In the genomic region with DNA sequence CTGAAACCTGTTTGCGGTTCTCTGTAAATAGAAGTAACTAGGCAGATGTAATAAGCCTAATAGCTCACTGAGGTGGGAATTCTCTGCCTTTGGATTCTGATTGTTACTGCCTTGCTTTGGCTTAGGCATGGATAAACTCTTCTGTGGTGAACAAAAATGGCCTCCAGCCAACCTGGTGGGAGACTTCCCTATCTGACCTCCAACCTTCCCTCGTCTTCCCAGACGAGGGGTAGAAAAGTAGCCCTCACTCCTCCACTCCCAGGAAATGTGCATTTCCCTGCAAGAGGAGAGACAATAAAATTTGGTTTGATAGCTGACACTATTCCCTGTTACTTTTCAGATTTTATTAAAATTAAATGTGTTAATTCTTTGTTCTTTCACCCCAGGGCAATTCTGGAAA, we compare ENCODE assay signal across 22 cellular contexts. TPM values are rescaled to one million over a fixed set of nuclear protein-coding genes. Genes with fewer than 3 reads are reported as not detected.
DNase-seq lines count a peak whose midpoint lies in the region; ATAC-seq and TF ChIP-seq lines count a peak whose summit lies in the region.
"Had no signal": no experiment of that assay in that cellular context is flagged by ENCODE, and none has a peak within 500 bp of the region (broad histone marks: within the 10 kb centered on the region; RNA-seq: fewer than 3 reads in every experiment).

No MANE protein-coding gene starts in this region.

- H3K27me3 ChIP-seq in DND-41 (ENCODE audit: insufficient read depth, low read length, poor library complexity) = no peaks in the 10 kb centered on the region
- no peaks in the 10 kb centered on the region for H3K27me3 ChIP-seq in right cardiac atrium (ENCODE audit: control insufficient read depth, insufficient read depth)
- H3K27me3 ChIP-seq in A673 (replicated peaks; ENCODE audit: insufficient read depth, low read depth, low read length, poor library complexity) = no peaks in the 10 kb centered on the region
- H3K27me3 ChIP-seq: ascending aorta, upper lobe of left lung had no signal

- H3K9ac ChIP-seq in DND-41 (ENCODE audit: low read depth, low read length) = peak overlapping the region; percentile 81

- no peaks in the 10 kb centered on the region for H4K20me1 ChIP-seq in DND-41 (ENCODE audit: insufficient read depth, low read length)

- H3K9me3 ChIP-seq in DND-41 (ENCODE audit: insufficient read depth, low read length, severe bottlenecking) (no peaks in the 10 kb centered on the region), right cardiac atrium (ENCODE audit: control insufficient read depth, low read length) (no peaks in the 10 kb centered on the region), A673 (ENCODE audit: low read depth, low read length, poor library complexity, severe bottlenecking) (no peaks in the 10 kb centered on the region)
- H3K9me3 ChIP-seq: A549, ascending aorta, upper lobe of left lung had no signal

- no peaks in the 10 kb centered on the region for H3K27me3 Mint-ChIP-seq in activated CD4-positive, alpha-beta T cell treated with anti-CD3 and anti-CD28 coated beads, Interleukin-2, amount 10 ng/mL, durations not matched to agents 24 days and 14 days
- H3K27me3 Mint-ChIP-seq in activated CD8-positive, alpha-beta T cell treated with anti-CD3 and anti-CD28 coated beads for 36 hours = no peaks in the 10 kb centered on the region
- H3K27me3 Mint-ChIP-seq in naive thymus-derived CD8-positive, alpha-beta T cell = no peaks in the 10 kb centered on the region
- H3K27me3 Mint-ChIP-seq: activated T-helper 17 cell treated with anti-CD3 and anti-CD28 coated beads, Interleukin-2, amount 50 U/mL, for 72 hours had no signal

- H3K4me3 Mint-ChIP-seq in activated CD4-positive, alpha-beta T cell treated with anti-CD3 and anti-CD28 coated beads, Interleukin-2, amount 10 ng/mL, durations not matched to agents 24 days and 14 days = no peak overlapping the region
- H3K4me3 Mint-ChIP-seq in activated CD8-positive, alpha-beta T cell treated with anti-CD3 and anti-CD28 coated beads for 36 hours = peak overlapping the region; percentile 18
- H3K4me3 Mint-ChIP-seq in naive thymus-derived CD8-positive, alpha-beta T cell = peak overlapping the region in 6 of 10 donors; percentile 95 to 98 (median 96)
- H3K4me3 Mint-ChIP-seq: activated T-helper 17 cell treated with anti-CD3 and anti-CD28 coated beads, Interleukin-2, amount 50 U/mL, for 72 hours; nephron progenitor cell; stimulated activated effector memory CD8-positive, alpha-beta T cell treated with anti-CD3 and anti-CD28 coated beads, Interleukin-12 subunit alpha, Interleukin-12 subunit beta, amount 100 ng/mL, for 72 hours had no signal

- POLR2A ChIA-PET in activated CD8-positive, alpha-beta T cell treated with anti-CD3 and anti-CD28 coated beads for 36 hours (lab: Charles Lee) = interaction anchor here (0.7 to 1.0 kb wide), 2 partner anchors 78 to 147 kb away, joined by 3 read pairs; no protein-coding TSS in a partner anchor
- POLR2A ChIA-PET in naive thymus-derived CD8-positive, alpha-beta T cell (lab: Charles Lee) = no interaction called here
- POLR2A ChIA-PET in A673 (lab: Charles Lee; ENCODE audit: low non-redundant PET) = no interaction called here

- no TSS peak for BruUV-seq in A673 (replicated peaks; lab: Mats Ljungman, UMichigan)

- peaks cover 52% of the 10 kb centered on the region for H3K79me2 ChIP-seq in DND-41 (ENCODE audit: insufficient read depth, low read length)

- H3K4me3 ChIP-seq in DND-41 (ENCODE audit: low read depth in 1 of 2, low read length in 2 of 2) (peak overlapping the region in 1 of 2 experiments; percentile 65; a peak in 2 of 4 replicates), right cardiac atrium (ENCODE audit: low read length) (no peak overlapping the region), A673 (ENCODE audit: low read depth, low read length, poor library complexity, severe bottlenecking) (no peak overlapping the region)
- H3K4me3 ChIP-seq: A549, ascending aorta had no signal

- WGBS in right cardiac atrium = 42% methylated on average over 3 of the region's 3 CpGs

- peak overlapping the region; percentile 99 for H3K27ac ChIP-seq in DND-41 (ENCODE audit: low read length)
- H3K27ac ChIP-seq in right cardiac atrium (ENCODE audit: low read length) = no peak overlapping the region
- no peak overlapping the region for H3K27ac ChIP-seq in A673 (ENCODE audit: low read depth, low read length, poor library complexity, severe bottlenecking)
- H3K27ac ChIP-seq: A549, ascending aorta had no signal

- intact Hi-C loops in activated CD4-positive, alpha-beta T cell treated with anti-CD3 and anti-CD28 coated beads, Interleukin-2, amount 10 ng/mL, durations not matched to agents 24 days and 14 days (cut with micrococcal nuclease) = loop anchor here (5.0 to 10.0 kb wide), 3 partner anchors 229 to 1453 kb away; a partner anchor contains a TSS
- intact Hi-C loops in activated CD8-positive, alpha-beta T cell treated with anti-CD3 and anti-CD28 coated beads for 36 hours (cut with micrococcal nuclease) = loop anchor here (10.0 kb wide), 2 partner anchors 307 to 1737 kb away; no protein-coding TSS in a partner anchor
- intact Hi-C loops in right cardiac atrium (cut with DNase I) = no loop called here
- intact Hi-C loops in A673 (cut with micrococcal nuclease; ENCODE audit: unreplicated experiment) = no loop called here

- peaks cover 5% of the 10 kb centered on the region for H3K9me3 Mint-ChIP-seq in activated CD4-positive, alpha-beta T cell treated with anti-CD3 and anti-CD28 coated beads, Interleukin-2, amount 10 ng/mL, durations not matched to agents 24 days and 14 days
- H3K9me3 Mint-ChIP-seq in activated CD8-positive, alpha-beta T cell treated with anti-CD3 and anti-CD28 coated beads for 36 hours = no peaks in the 10 kb centered on the region
- no peaks in the 10 kb centered on the region for H3K9me3 Mint-ChIP-seq in naive thymus-derived CD8-positive, alpha-beta T cell
- H3K9me3 Mint-ChIP-seq: activated T-helper 17 cell treated with anti-CD3 and anti-CD28 coated beads, Interleukin-2, amount 50 U/mL, for 72 hours; nephron progenitor cell had no signal

- H3K36me3 ChIP-seq in DND-41 (ENCODE audit: insufficient read depth, low read length) (peaks cover 23% of the 10 kb centered on the region), A673 (ENCODE audit: insufficient read depth, low read length, poor library complexity, severe bottlenecking) (no peaks in the 10 kb centered on the region)
- H3K36me3 ChIP-seq: ascending aorta, upper lobe of left lung had no signal

- peak overlapping the region; percentile 70 for H2AFZ ChIP-seq in DND-41 (ENCODE audit: low read depth, low read length)

- H3K27ac Mint-ChIP-seq in activated CD4-positive, alpha-beta T cell treated with anti-CD3 and anti-CD28 coated beads, Interleukin-2, amount 10 ng/mL, durations not matched to agents 24 days and 14 days = peak overlapping the region; percentile 94
- H3K27ac Mint-ChIP-seq in activated CD8-positive, alpha-beta T cell treated with anti-CD3 and anti-CD28 coated beads for 36 hours = no peak overlapping the region
- H3K27ac Mint-ChIP-seq in naive thymus-derived CD8-positive, alpha-beta T cell = peak overlapping the region in 6 of 10 donors; percentile 94 to 99 (median 97)
- H3K27ac Mint-ChIP-seq: activated T-helper 17 cell treated with anti-CD3 and anti-CD28 coated beads, Interleukin-2, amount 50 U/mL, for 72 hours; nephron progenitor cell; stimulated activated effector memory CD8-positive, alpha-beta T cell treated with anti-CD3 and anti-CD28 coated beads, Interleukin-12 subunit alpha, Interleukin-12 subunit beta, amount 100 ng/mL, for 72 hours had no signal

- H3K4me2 ChIP-seq in DND-41 (ENCODE audit: insufficient read depth, low read length) = peak overlapping the region; percentile 78
- H3K4me2 ChIP-seq: A549 had no signal

- TF ChIP-seq CTCF in DND-41 (IDR thresholded peaks at IDR 0.05; ENCODE audit: borderline replicate concordance, extremely low read depth, low read length, poor library complexity, severe bottlenecking) (no peak), A673 (conservative IDR thresholded peaks at IDR 0.05; ENCODE audit: low read depth, low read length) (no peak)
- no peak for TF ChIP-seq CTCF in activated CD8-positive, alpha-beta T cell treated with anti-CD3 and anti-CD28 coated beads for 36 hours (IDR thresholded peaks at IDR 0.05)

- H3K4me1 ChIP-seq in DND-41 (ENCODE audit: insufficient read depth, low read length) = peaks cover 70% of the 10 kb centered on the region
- H3K4me1 ChIP-seq in right cardiac atrium (ENCODE audit: control insufficient read depth, insufficient read depth, low read length) = no peaks in the 10 kb centered on the region
- H3K4me1 ChIP-seq in A673 (ENCODE audit: insufficient read depth, low read length, poor library complexity, severe bottlenecking) = no peaks in the 10 kb centered on the region
- H3K4me1 ChIP-seq: ascending aorta had no signal

- ATAC-seq in DND-41 (ENCODE audit: insufficient read depth, low read depth) (no peak), right cardiac atrium (no peak)
- ATAC-seq in activated CD8-positive, alpha-beta T cell treated with anti-CD3 and anti-CD28 coated beads for 36 hours = no peak
- no peak for ATAC-seq in naive thymus-derived CD8-positive, alpha-beta T cell
- ATAC-seq: A549, HCT116 had no signal

- peaks cover 82% of the 10 kb centered on the region for H3K4me1 Mint-ChIP-seq in activated CD4-positive, alpha-beta T cell treated with anti-CD3 and anti-CD28 coated beads, Interleukin-2, amount 10 ng/mL, durations not matched to agents 24 days and 14 days
- peaks cover 70% of the 10 kb centered on the region for H3K4me1 Mint-ChIP-seq in activated CD8-positive, alpha-beta T cell treated with anti-CD3 and anti-CD28 coated beads for 36 hours (ENCODE audit: low read depth)
- H3K4me1 Mint-ChIP-seq in naive thymus-derived CD8-positive, alpha-beta T cell = peaks cover 39 to 77% (median 64%) of the 10 kb centered on the region in 4 donors
- H3K4me1 Mint-ChIP-seq: nephron progenitor cell had no signal

- peaks cover 24% of the 10 kb centered on the region for H3K36me3 Mint-ChIP-seq in activated CD4-positive, alpha-beta T cell treated with anti-CD3 and anti-CD28 coated beads, Interleukin-2, amount 10 ng/mL, durations not matched to agents 24 days and 14 days (ENCODE audit: low read depth)
- peaks cover 41% of the 10 kb centered on the region for H3K36me3 Mint-ChIP-seq in activated CD8-positive, alpha-beta T cell treated with anti-CD3 and anti-CD28 coated beads for 36 hours (ENCODE audit: low read depth)
- H3K36me3 Mint-ChIP-seq in naive thymus-derived CD8-positive, alpha-beta T cell = peaks cover 7 to 18% (median 16%) of the 10 kb centered on the region in 3 donors

- DNase-seq in activated CD4-positive, alpha-beta T cell treated with anti-CD3 and anti-CD28 coated beads, Interleukin-2, amount 10 ng/mL, durations not matched to agents 24 days and 14 days = peak; percentile 57
- no peak for DNase-seq in activated CD4-positive, alpha-beta T cell treated with anti-CD3 and anti-CD28 coated beads for 48 hours
- DNase-seq in DND-41 (no peak), NCI-H2171 treated with DMSO at 0.1 percent for 48 hours (lab: John Stamatoyannopoulos, UW) (no peak), right cardiac atrium (no peak), A673 (ENCODE audit: low spot score) (no peak)
- DNase-seq in activated CD8-positive, alpha-beta T cell treated with anti-CD3 and anti-CD28 coated beads for 36 hours = no peak
- DNase-seq in naive thymus-derived CD8-positive, alpha-beta T cell = no peak
- DNase-seq: EL, NCI-H1436, NCI-H446, nephron progenitor cell, SIG-M5, T1000, upper lobe of left lung had no signal

- CTCF ChIA-PET in activated CD8-positive, alpha-beta T cell treated with anti-CD3 and anti-CD28 coated beads for 36 hours (lab: Charles Lee) = interaction anchor here (0.7 to 2.6 kb wide), 5 partner anchors 9 to 203 kb away, joined by 3 to 15 read pairs (median 4); no protein-coding TSS in a partner anchor
- CTCF ChIA-PET in A673 (lab: Charles Lee) = no interaction called here

RNA-seq across cellular contexts. Expression of a gene that starts 0.6 kb away (rescaled TPM):
- total RNA-seq in activated CD4-positive, alpha-beta T cell treated with anti-CD3 and anti-CD28 coated beads, Interleukin-2, amount 10 ng/mL, durations not matched to agents 24 days and 14 days = 50.5 and 60.5 TPM in 2 replicates
- total RNA-seq in activated CD8-positive, alpha-beta T cell treated with anti-CD3 and anti-CD28 coated beads for 36 hours = 100 to 1,000 TPM; 142 to 147 TPM
- 100 to 1,000 TPM; 316 to 330 TPM for total RNA-seq in naive thymus-derived CD8-positive, alpha-beta T cell
- 100 to 1,000 TPM; 258 to 291 (median 265) TPM for polyA plus RNA-seq in naive thymus-derived CD8-positive, alpha-beta T cell
- 1 to 10 TPM in 1 of 4 donors, under 1 TPM in 3; 0.14 to 1.9 (median 0.49) TPM for total RNA-seq in right cardiac atrium
- 0.16 TPM for polyA plus RNA-seq in right cardiac atrium
- total RNA-seq in A673 (2021) = not detected in 2 replicates
- total RNA-seq: OCI-LY7, pulmonary artery endothelial cell had no signal
- polyA plus RNA-seq: A549 had no signal

RNA-seq across cellular contexts. Expression of a gene that starts 53.8 kb away (rescaled TPM):
- total RNA-seq in activated CD4-positive, alpha-beta T cell treated with anti-CD3 and anti-CD28 coated beads, Interleukin-2, amount 10 ng/mL, durations not matched to agents 24 days and 14 days = 587 and 596 TPM in 2 replicates
- total RNA-seq in activated CD8-positive, alpha-beta T cell treated with anti-CD3 and anti-CD28 coated beads for 36 hours = 100 to 1,000 TPM; 226 to 235 TPM
- total RNA-seq in naive thymus-derived CD8-positive, alpha-beta T cell = under 1 TPM in 1 of 2 experiments, not detected in 1; 0.16 TPM
- polyA plus RNA-seq in naive thymus-derived CD8-positive, alpha-beta T cell = 1 to 10 TPM in 2 of 3 donors, under 1 TPM in 1; 0.30 to 1.9 (median 1.1) TPM
- total RNA-seq in right cardiac atrium (not detected), A673 (2021) (not detected in 2 replicates)
- not detected for polyA plus RNA-seq in right cardiac atrium
- total RNA-seq: OCI-LY7, pulmonary artery endothelial cell had no signal

Comparison
In these comparisons a context has a peak if more than half of its experiments do, and no peak if none do; other contexts are left out.
1. RNA of a gene that starts 0.6 kb away (total RNA-seq): 316 to 330 TPM in naive thymus-derived CD8-positive, alpha-beta T cell, 142 to 147 TPM in activated CD8-positive, alpha-beta T cell treated with anti-CD3 and anti-CD28 coated beads for 36 hours and 50.5 to 60.5 TPM in activated CD4-positive, alpha-beta T cell treated with anti-CD3 and anti-CD28 coated beads, Interleukin-2, amount 10 ng/mL, durations not matched to agents 24 days and 14 days; 0.14 to 1.9 TPM in right cardiac atrium and not detected in A673; every median in the first group is over 10 times any median in the second.
2. RNA of a gene that starts 53.8 kb away (total RNA-seq): 587 to 596 TPM in activated CD4-positive, alpha-beta T cell treated with anti-CD3 and anti-CD28 coated beads, Interleukin-2, amount 10 ng/mL, durations not matched to agents 24 days and 14 days and 226 to 235 TPM in activated CD8-positive, alpha-beta T cell treated with anti-CD3 and anti-CD28 coated beads for 36 hours; 0.16 TPM in naive thymus-derived CD8-positive, alpha-beta T cell, not detected in right cardiac atrium and not detected in A673; every median in the first group is over 100 times any median in the second.
3. intact Hi-C loops: an anchor here in activated CD4-positive, alpha-beta T cell treated with anti-CD3 and anti-CD28 coated beads, Interleukin-2, amount 10 ng/mL, durations not matched to agents 24 days and 14 days (5.0 to 10.0 kb wide) and activated CD8-positive, alpha-beta T cell treated with anti-CD3 and anti-CD28 coated beads for 36 hours (10.0 kb wide); none called in right cardiac atrium and A673.